Comparison of ENCODE assay signal across 8 cellular contexts in genomic region chr2:195659114-195659513, GRCh38. TPM values are rescaled to one million over a fixed set of nuclear protein-coding genes. Genes with fewer than 3 reads are reported as not detected.
DNase-seq lines count a peak whose midpoint lies in the region; ATAC-seq and TF ChIP-seq lines count a peak whose summit lies in the region.

No MANE protein-coding gene starts in this region.

- no peak for ATAC-seq in gastrocnemius medialis

- peak overlapping the region; percentile 97 for H3K4me3 Mint-ChIP-seq in activated T-cell treated with anti-CD3 and anti-CD28 coated beads, Interleukin-2, amount 50 U/mL, for 24 hours
- H3K4me3 Mint-ChIP-seq in endothelial cell (ENCODE audit: unreplicated experiment) = peak overlapping the region; percentile 45

- no peak for TF ChIP-seq POLR2A in gastrocnemius medialis (IDR thresholded peaks at IDR 0.05)

- TF ChIP-seq CTCF in endothelial cell (IDR thresholded peaks at IDR 0.05; ENCODE audit: unreplicated experiment) (no peak), gastrocnemius medialis (IDR thresholded peaks at IDR 0.05 in 4 of 5, conservative IDR thresholded peaks at IDR 0.05 in 1 of 5) (no peak)

- in situ Hi-C loops in gastrocnemius medialis (cut with MboI; ENCODE audit: low sequenced_read_pairs in 4 of 4) = no loop called here

- intact Hi-C loops in gastrocnemius medialis (cut with DNase I; ENCODE audit: low total_unique reads) = loop anchor here (1.0 to 10.0 kb wide), 5 partner anchors 83 to 1526 kb away; partner anchors contain the start of genes DNAH7 and STK17B

- H3K27ac ChIP-seq in SK-N-MC (no peak overlapping the region), gastrocnemius medialis (peak overlapping the region; percentile 12 to 97 (median 93))

- no peaks in the 10 kb centered on the region for H3K27me3 ChIP-seq in gastrocnemius medialis

- H3K4me1 Mint-ChIP-seq in activated T-cell treated with anti-CD3 and anti-CD28 coated beads, Interleukin-2, amount 50 U/mL, for 24 hours (ENCODE audit: low read depth) = peaks cover 50% of the 10 kb centered on the region
- H3K4me1 Mint-ChIP-seq in endothelial cell (ENCODE audit: unreplicated experiment) = peaks cover 19% of the 10 kb centered on the region

- H3K4me1 ChIP-seq in gastrocnemius medialis = peaks cover 23% of the 10 kb centered on the region in 2 donors

- H3K4me3 ChIP-seq in SK-N-MC = peak overlapping the region; percentile 92
- peak overlapping the region in 3 of 4 donors; percentile 9 to 92 (median 80) for H3K4me3 ChIP-seq in gastrocnemius medialis

- H3K27me3 Mint-ChIP-seq in activated T-cell treated with anti-CD3 and anti-CD28 coated beads, Interleukin-2, amount 50 U/mL, for 24 hours = no peaks in the 10 kb centered on the region
- H3K27me3 Mint-ChIP-seq in endothelial cell (ENCODE audit: unreplicated experiment) = peaks cover 9% of the 10 kb centered on the region

- H3K9ac ChIP-seq in SK-N-MC (ENCODE audit: insufficient read length) = no peak overlapping the region

- H3K36me3 Mint-ChIP-seq in activated T-cell treated with anti-CD3 and anti-CD28 coated beads, Interleukin-2, amount 50 U/mL, for 24 hours (ENCODE audit: low read depth) = peaks cover 38% of the 10 kb centered on the region
- H3K36me3 Mint-ChIP-seq in endothelial cell (ENCODE audit: low read depth, unreplicated experiment) = peaks cover 10% of the 10 kb centered on the region

- H3K27ac Mint-ChIP-seq in activated T-cell treated with anti-CD3 and anti-CD28 coated beads, Interleukin-2, amount 50 U/mL, for 24 hours = peak overlapping the region; percentile 99
- no peak overlapping the region for H3K27ac Mint-ChIP-seq in endothelial cell (ENCODE audit: unreplicated experiment)

- H3K9me3 ChIP-seq in SK-N-MC (ENCODE audit: low read depth, low read length) = no peaks in the 10 kb centered on the region
- H3K9me3 ChIP-seq in gastrocnemius medialis = no peaks in the 10 kb centered on the region

- no peaks in the 10 kb centered on the region for H3K9me3 Mint-ChIP-seq in activated T-cell treated with anti-CD3 and anti-CD28 coated beads, Interleukin-2, amount 50 U/mL, for 24 hours
- no peaks in the 10 kb centered on the region for H3K9me3 Mint-ChIP-seq in endothelial cell (ENCODE audit: unreplicated experiment)

- H3K36me3 ChIP-seq in SK-N-MC (ENCODE audit: insufficient read depth, low read length) (no peaks in the 10 kb centered on the region), gastrocnemius medialis (no peaks in the 10 kb centered on the region)

- no peak for DNase-seq in activated T-cell treated with anti-CD3 and anti-CD28 coated beads, Interleukin-2, amount 50 U/mL, for 24 hours
- DNase-seq in activated T-cell treated with anti-CD3 and anti-CD28 coated beads for 4 hours = no peak
- DNase-seq in SK-N-MC (ENCODE audit: low read depth, low spot score) = no peak
- DNase-seq in endothelial cell (ENCODE audit: low spot score) = no peak
- no peak for DNase-seq in gastrocnemius medialis
- DNase-seq in mesenteric fat pad (ENCODE audit: low spot score) = no peak
- DNase-seq in NCI-H146 (lab: John Stamatoyannopoulos, UW) = no peak
- no peak for DNase-seq in GM03348 (ENCODE audit: low spot score)

RNA-seq across cellular contexts. Expression of gene SLC39A10, which starts 2.1 kb away (rescaled TPM):
- total RNA-seq in endothelial cell (ENCODE audit: unreplicated experiment) (62.0 TPM), gastrocnemius medialis (1 to 10 TPM; 1.6 to 3.5 (median 2.1) TPM), mesenteric fat pad (13.2 TPM)
